Comparison of ENCODE assay signal across 1 cellular context in the genomic region with DNA sequence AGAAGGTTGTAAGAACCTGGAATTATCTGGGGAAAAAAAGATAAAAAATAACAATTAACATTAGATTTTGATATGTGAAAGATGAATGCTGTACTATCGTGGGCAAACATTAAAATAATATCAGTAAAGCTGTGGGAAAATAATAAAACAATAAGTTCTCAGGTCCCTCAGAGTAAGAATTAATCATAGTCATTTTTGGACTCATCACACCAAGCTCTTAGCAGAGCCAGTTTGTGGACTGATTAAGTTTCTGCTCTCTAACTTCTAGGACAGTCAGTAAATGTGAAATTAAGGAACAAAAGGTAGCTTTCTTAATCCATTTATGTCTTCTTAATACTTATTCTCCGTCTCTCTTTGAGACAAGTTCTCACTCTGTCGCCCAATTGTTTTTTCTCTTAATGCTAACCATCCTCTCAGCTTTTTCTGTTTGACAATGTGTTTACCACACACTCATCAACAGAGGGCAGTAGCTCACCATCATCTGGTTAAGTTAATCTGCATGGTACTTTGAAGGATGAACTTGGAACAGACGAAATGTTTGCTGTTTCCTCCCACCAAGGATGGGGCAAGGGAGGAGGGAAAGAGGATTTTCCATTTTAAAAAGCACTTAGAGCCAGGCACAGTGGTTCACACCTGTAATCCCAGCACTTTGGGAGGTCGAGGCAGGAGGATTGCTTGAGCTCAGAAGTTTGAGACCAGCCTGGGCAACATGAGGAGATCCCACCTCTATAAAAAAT.
TF ChIP-seq lines count a peak whose summit lies in the region.

No MANE protein-coding gene starts in this region.

TF ChIP-seq in WTC11, 78 proteins besides CTCF, POLR2A, EP300 and RAD21 (continued from another document):
- TF ChIP-seq GTF2I (CRISPR knock-in tag; conservative IDR thresholded peaks at IDR 0.05): 0 out of 2 replicates have a peak, but pooled peaks have one; percentile 30
- TF ChIP-seq, protein P1, sequence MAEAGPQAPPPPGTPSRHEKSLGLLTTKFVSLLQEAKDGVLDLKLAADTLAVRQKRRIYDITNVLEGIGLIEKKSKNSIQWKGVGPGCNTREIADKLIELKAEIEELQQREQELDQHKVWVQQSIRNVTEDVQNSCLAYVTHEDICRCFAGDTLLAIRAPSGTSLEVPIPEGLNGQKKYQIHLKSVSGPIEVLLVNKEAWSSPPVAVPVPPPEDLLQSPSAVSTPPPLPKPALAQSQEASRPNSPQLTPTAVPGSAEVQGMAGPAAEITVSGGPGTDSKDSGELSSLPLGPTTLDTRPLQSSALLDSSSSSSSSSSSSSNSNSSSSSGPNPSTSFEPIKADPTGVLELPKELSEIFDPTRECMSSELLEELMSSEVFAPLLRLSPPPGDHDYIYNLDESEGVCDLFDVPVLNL (CRISPR knock-in tag; IDR thresholded peaks at IDR 0.05; ENCODE audit: borderline replicate concordance, low read depth): no peak
- TF ChIP-seq, protein P2, sequence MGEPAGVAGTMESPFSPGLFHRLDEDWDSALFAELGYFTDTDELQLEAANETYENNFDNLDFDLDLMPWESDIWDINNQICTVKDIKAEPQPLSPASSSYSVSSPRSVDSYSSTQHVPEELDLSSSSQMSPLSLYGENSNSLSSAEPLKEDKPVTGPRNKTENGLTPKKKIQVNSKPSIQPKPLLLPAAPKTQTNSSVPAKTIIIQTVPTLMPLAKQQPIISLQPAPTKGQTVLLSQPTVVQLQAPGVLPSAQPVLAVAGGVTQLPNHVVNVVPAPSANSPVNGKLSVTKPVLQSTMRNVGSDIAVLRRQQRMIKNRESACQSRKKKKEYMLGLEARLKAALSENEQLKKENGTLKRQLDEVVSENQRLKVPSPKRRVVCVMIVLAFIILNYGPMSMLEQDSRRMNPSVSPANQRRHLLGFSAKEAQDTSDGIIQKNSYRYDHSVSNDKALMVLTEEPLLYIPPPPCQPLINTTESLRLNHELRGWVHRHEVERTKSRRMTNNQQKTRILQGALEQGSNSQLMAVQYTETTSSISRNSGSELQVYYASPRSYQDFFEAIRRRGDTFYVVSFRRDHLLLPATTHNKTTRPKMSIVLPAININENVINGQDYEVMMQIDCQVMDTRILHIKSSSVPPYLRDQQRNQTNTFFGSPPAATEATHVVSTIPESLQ (CRISPR knock-in tag; IDR thresholded peaks at IDR 0.05): no peak
- TF ChIP-seq NR3C1 (CRISPR knock-in tag; conservative IDR thresholded peaks at IDR 0.05; ENCODE audit: low read depth): no peak
- TF ChIP-seq MXD4 (CRISPR knock-in tag; IDR thresholded peaks at IDR 0.05; ENCODE audit: borderline replicate concordance): no peak
- TF ChIP-seq CBFB (CRISPR knock-in tag; IDR thresholded peaks at IDR 0.05; ENCODE audit: low read depth): no peak
- no peak for TF ChIP-seq RORB (CRISPR knock-in tag; IDR thresholded peaks at IDR 0.05)
- TF ChIP-seq ZNF121 (CRISPR knock-in tag; IDR thresholded peaks at IDR 0.05): peak; percentile 58; the same call in 1 of the 2 replicates
- TF ChIP-seq ZNF416 (CRISPR knock-in tag; IDR thresholded peaks at IDR 0.05): no peak
